ENCODE assay signal across 22 cellular contexts in genomic region chr10:131056781-131057180, GRCh38.
DNase-seq lines count a peak whose midpoint lies in the region; ATAC-seq, FAIRE-seq and TF ChIP-seq lines count a peak whose summit lies in the region.
"Had no signal": no experiment of that assay in that cellular context is flagged by ENCODE, and none has a peak within 500 bp of the region (broad histone marks: within the 10 kb centered on the region; RNA-seq: fewer than 3 reads in every experiment).

No MANE protein-coding gene starts in this region.

- peaks cover 0 to 2% (median 1%) of the 10 kb centered on the region in 4 experiments; a peak in 2 of 7 replicates for H3K4me1 ChIP-seq in H1 (replicated peaks in 1 of 4; ENCODE audit: control insufficient read depth in 3 of 4, insufficient read depth in 4 of 4, low read length in 3 of 4)
- H3K4me1 ChIP-seq in spleen: no peaks in the 10 kb centered on the region
- H3K4me1 ChIP-seq: A549; BLaER1 treated with 17β-estradiol and CSF1 and Interleukin-3, amounts not matched to agents 10 nM and 100 nM; Caco-2 had no signal

- intact Hi-C loops in Right ventricle myocardium inferior (cut with DNase I): no loop called here
- intact Hi-C loops in Right ventricle myocardium superior (cut with DNase I): no loop called here
- intact Hi-C loops in spleen (cut with DNase I; ENCODE audit: low total_unique reads): no loop called here

- H3K79me2 ChIP-seq in H1 (ENCODE audit: control insufficient read depth in 1 of 2, insufficient read depth in 2 of 2, low read length in 2 of 2): no peaks in the 10 kb centered on the region

- no peaks in the 10 kb centered on the region for H3K79me1 ChIP-seq in H1 (ENCODE audit: low read depth, low read length)

- H4K91ac ChIP-seq in H1 (replicated peaks; ENCODE audit: insufficient read length, low read length): no peak overlapping the region

- H3K36me3 ChIP-seq in H1 (ENCODE audit: control insufficient read depth in 2 of 4, insufficient read depth in 4 of 4, low read length in 3 of 4): no peaks in the 10 kb centered on the region; a peak in 1 of 8 replicates
- H3K36me3 ChIP-seq in spleen: no peaks in the 10 kb centered on the region
- H3K36me3 ChIP-seq: BLaER1 treated with 17β-estradiol and CSF1 and Interleukin-3, amounts not matched to agents 10 nM and 100 nM had no signal

- no peak overlapping the region for H4K8ac ChIP-seq in H1 (ENCODE audit: extremely low read depth, insufficient read depth, low read length)

- H2AK5ac ChIP-seq in H1 (ENCODE audit: low read depth, low read length): no peak overlapping the region

- H2BK120ac ChIP-seq in H1 (replicated peaks; ENCODE audit: low read depth, low read length): no peak overlapping the region

- WGBS in H1 (ENCODE audit: extremely low coverage in 1 of 2, insufficient coverage in 1 of 2, insufficient read length in 1 of 2, insufficient replicate concordance in 2 of 2, low coverage in 1 of 2, low lambda C conversion rate in 2 of 2, missing lambda C conversion rate in 1 of 2), 2 experiments: 93% methylated on average over 7 of the region's 8 CpGs; no CpG with 5 or more reads in 1 of the 2 experiments
- 75 to 91% (median 91%) methylated on average over 8 of the region's 8 CpGs for WGBS in spleen, 5 donors

- ATAC-seq in Right ventricle myocardium inferior: no peak
- ATAC-seq in Right ventricle myocardium superior (ENCODE audit: poor library complexity): no peak
- ATAC-seq: A549; CD8-positive, alpha-beta T cell; GM12878 had no signal

- no peak overlapping the region for H3K9ac ChIP-seq in H1 (replicated peaks in 1 of 4; ENCODE audit: extremely low read depth in 1 of 4, low read depth in 3 of 4, low read length in 3 of 4)
- H3K9ac ChIP-seq: BLaER1 treated with 17β-estradiol and CSF1 and Interleukin-3, amounts not matched to agents 10 nM and 100 nM had no signal

- H3K4me3 ChIP-seq in H1 (ENCODE audit: extremely low read depth in 1 of 4, insufficient read depth in 2 of 4, low read depth in 3 of 4, low read length in 4 of 4) (no peak overlapping the region), spleen (no peak overlapping the region)
- H3K4me3 ChIP-seq: A549; BLaER1 treated with 17β-estradiol and CSF1 and Interleukin-3, amounts not matched to agents 10 nM and 100 nM; GM12878 had no signal

- H3K9me3 ChIP-seq in H1 (ENCODE audit: insufficient read depth in 2 of 2, low read depth in 1 of 2, low read length in 1 of 2) (peaks cover 8 to 9% of the 10 kb centered on the region in 2 experiments), spleen (peaks cover 0 to 20% (median 10%) of the 10 kb centered on the region in 8 donors)
- H3K9me3 ChIP-seq: A549, Caco-2 had no signal

- no peaks in the 10 kb centered on the region for H4K20me1 ChIP-seq in H1 (replicated peaks in 1 of 2; ENCODE audit: control insufficient read depth in 1 of 2, insufficient read depth in 2 of 2, low read length in 2 of 2)
- H4K20me1 ChIP-seq: BLaER1 treated with 17β-estradiol and CSF1 and Interleukin-3, amounts not matched to agents 10 nM and 100 nM had no signal

- no peak overlapping the region for H3K4ac ChIP-seq in H1 (replicated peaks; ENCODE audit: insufficient read length, low read depth, low read length)

- CTCF ChIA-PET in H1 (lab: Charles Lee; ENCODE audit: partially characterized antibody): no interaction called here

- DNase-seq in Right ventricle myocardium inferior (ENCODE audit: missing footprints): peak; percentile 34
- DNase-seq in Right ventricle myocardium superior: no peak
- no peak for DNase-seq in H1 (ENCODE audit: low read depth in 1 of 2, low spot score in 2 of 2)
- DNase-seq in spleen: peak; percentile 41
- no peak for DNase-seq in mesenteric fat pad (ENCODE audit: low spot score)
- no peak for DNase-seq in EL
- DNase-seq in activated CD4-positive, alpha-beta T cell treated with anti-CD3 and anti-CD28 coated beads, Interleukin-2, amount 50 U/mL, for 48 hours: no peak
- DNase-seq: AML-193; Caco-2; Calu3; CD4-positive, alpha-beta T cell; CD8-positive, alpha-beta T cell; DMS79 treated with DMSO at 0.1 percent for 48 hours; GDM1 had no signal

- TF ChIP-seq CTCF in H1 (IDR thresholded peaks at IDR 0.05; ENCODE audit: control extremely low read depth in 1 of 3, insufficient read depth in 1 of 3, low read depth in 1 of 3, low read length in 3 of 3): no peak
- TF ChIP-seq CTCF in spleen (IDR thresholded peaks at IDR 0.05 in 8 of 11, conservative IDR thresholded peaks at IDR 0.05 in 3 of 11): no peak

- TF ChIP-seq POLR2A in H1 (IDR thresholded peaks at IDR 0.05; ENCODE audit: control extremely low read depth in 1 of 2, low read depth in 2 of 2, low read length in 2 of 2) (no peak), spleen (IDR thresholded peaks at IDR 0.05) (no peak)

- H3K27me3 ChIP-seq in H1 (replicated peaks in 1 of 4; ENCODE audit: control insufficient read depth in 3 of 4, extremely low read depth in 1 of 4, insufficient read depth in 3 of 4, low read length in 3 of 4): no peaks in the 10 kb centered on the region
- H3K27me3 ChIP-seq in spleen (replicated peaks in 1 of 7): no peaks in the 10 kb centered on the region
- H3K27me3 ChIP-seq: BLaER1 treated with 17β-estradiol and CSF1 and Interleukin-3, amounts not matched to agents 10 nM and 100 nM had no signal

- H2BK12ac ChIP-seq in H1 (ENCODE audit: low read depth, low read length): 0 out of 2 replicates have a peak overlapping the region, but pooled peaks have one; percentile 11

- peak overlapping the region; percentile 93; the same call in 1 of the 2 replicates for H2BK20ac ChIP-seq in H1 (ENCODE audit: low read length)

- H3K27ac ChIP-seq in H1 (ENCODE audit: low read depth, low read length) (no peak overlapping the region), spleen (no peak overlapping the region)
- H3K27ac ChIP-seq: 22Rv1; A549; BLaER1 treated with 17β-estradiol and CSF1 and Interleukin-3, amounts not matched to agents 10 nM and 100 nM; C4-2B had no signal

- no peak overlapping the region for H3K14ac ChIP-seq in H1 (ENCODE audit: insufficient read length)

- FAIRE-seq in H1 (lab: Jason Lieb, UNC): no peak
- FAIRE-seq: A549, D721Med, GM12878, GM12892, GM18507 had no signal

- H2BK5ac ChIP-seq in H1 (ENCODE audit: low read depth, low read length): no peak overlapping the region

- no peak for TF ChIP-seq RAD21 in H1 (IDR thresholded peaks at IDR 0.05 in 1 of 2, conservative IDR thresholded peaks at IDR 0.05 in 1 of 2; ENCODE audit: low read depth in 2 of 2, low read length in 2 of 2)

- H4K5ac ChIP-seq in H1 (ENCODE audit: insufficient read length, low read depth, low read length): no peak overlapping the region

- no peak overlapping the region for H3K18ac ChIP-seq in H1 (ENCODE audit: extremely low read depth, low read length)

- H2BK15ac ChIP-seq in H1 (ENCODE audit: low read length): no peak overlapping the region

- no peak overlapping the region for H3K23ac ChIP-seq in H1 (ENCODE audit: insufficient read length)

- no peaks in the 10 kb centered on the region for H3K23me2 ChIP-seq in H1 (ENCODE audit: low read depth, low read length)

- no peak overlapping the region for H3K56ac ChIP-seq in H1 (replicated peaks; ENCODE audit: insufficient read length, low read depth, low read length)

- no peak for TF ChIP-seq EP300 in H1 (IDR thresholded peaks at IDR 0.05; ENCODE audit: borderline replicate concordance in 1 of 2, low read depth in 2 of 2, low read length in 2 of 2)

- POLR2A ChIA-PET in H1 (lab: Charles Lee; ENCODE audit: partially characterized antibody): no interaction called here

- H2AFZ ChIP-seq in H1 (ENCODE audit: low read length): no peak overlapping the region

- no peak overlapping the region for H3K4me2 ChIP-seq in H1 (ENCODE audit: insufficient read depth in 1 of 2, low read depth in 2 of 2, low read length in 2 of 2)
- H3K4me2 ChIP-seq: A549; BLaER1 treated with 17β-estradiol and CSF1 and Interleukin-3, amounts not matched to agents 10 nM and 100 nM had no signal

TF ChIP-seq in H1, 55 proteins besides CTCF, POLR2A, EP300 and RAD21:
- TF ChIP-seq EGR1 (IDR thresholded peaks at IDR 0.05; ENCODE audit: borderline replicate concordance, low read depth, low read length) (no peak), SP4 (IDR thresholded peaks at IDR 0.05; ENCODE audit: low read length) (no peak), PHF8 (conservative IDR thresholded peaks at IDR 0.05; ENCODE audit: low read depth, low read length) (no peak), RXRA (IDR thresholded peaks at IDR 0.05; ENCODE audit: insufficient read depth, low read depth, low read length) (no peak), RFX5 (IDR thresholded peaks at IDR 0.05; ENCODE audit: borderline replicate concordance, low read depth, low read length) (no peak), SUZ12 (IDR thresholded peaks at IDR 0.05; ENCODE audit: low read length) (no peak), SP1 (IDR thresholded peaks at IDR 0.05; ENCODE audit: low read depth, low read length) (no peak), KDM1A (IDR thresholded peaks at IDR 0.05; ENCODE audit: borderline replicate concordance, low read length) (no peak), YY1 (IDR thresholded peaks at IDR 0.05; ENCODE audit: low read depth, low read length) (no peak), TBP (IDR thresholded peaks at IDR 0.05; ENCODE audit: low read depth, low read length) (no peak), USF2 (IDR thresholded peaks at IDR 0.05; ENCODE audit: low read length) (no peak), CREB1 (IDR thresholded peaks at IDR 0.05) (no peak), CEBPB (IDR thresholded peaks at IDR 0.05; ENCODE audit: low read depth, low read length) (no peak)

Comparison
In these comparisons a context has a peak if more than half of its experiments do, and no peak if none do; other contexts are left out.
1. DNase-seq: peak in Right ventricle myocardium inferior (single experiment) and spleen (single experiment); none in Right ventricle myocardium superior (single experiment), H1 (0 of 2), mesenteric fat pad (single experiment), EL (single experiment) and activated CD4-positive, alpha-beta T cell treated with anti-CD3 and anti-CD28 coated beads, Interleukin-2, amount 50 U/mL, for 48 hours (0 of 2).